ENCODE assay signal across 7 cellular contexts in the genomic region with DNA sequence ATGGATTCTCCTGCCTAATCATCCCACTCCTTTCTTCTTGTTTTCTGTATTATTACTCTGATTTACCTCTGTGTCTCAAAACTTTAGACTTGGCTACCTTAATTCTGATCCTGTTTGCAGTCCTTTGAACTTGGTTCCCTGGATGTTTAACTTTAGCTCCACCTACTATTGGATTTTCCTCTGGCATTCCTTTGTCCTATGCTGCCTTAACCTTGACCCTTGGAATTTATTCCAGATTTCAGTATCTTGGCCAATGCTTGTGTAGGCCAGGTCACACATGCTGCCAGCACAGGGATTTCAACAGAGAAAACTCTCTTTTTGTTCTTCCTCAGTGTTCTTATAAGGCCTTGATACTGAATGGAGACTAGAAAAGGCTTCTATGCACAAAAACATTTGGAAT.
"Had no signal": no experiment of that assay in that cellular context is flagged by ENCODE, and none has a peak within 500 bp of the region (broad histone marks: within the 10 kb centered on the region; RNA-seq: fewer than 3 reads in every experiment).

No MANE protein-coding gene starts in this region.

- FAIRE-seq: HTR-8/SVneo had no signal

- H3K4me3 ChIP-seq: GM23248 had no signal

- H2AFZ ChIP-seq: GM23248 had no signal

- H3K9me3 Mint-ChIP-seq: IgD-negative memory B cell had no signal

- H3K27ac Mint-ChIP-seq: IgD-negative memory B cell had no signal

- H3K9ac ChIP-seq: GM23248 had no signal

- H3K27me3 Mint-ChIP-seq: IgD-negative memory B cell had no signal

- H3K27ac ChIP-seq: GM23248 had no signal

- H3K4me3 Mint-ChIP-seq: IgD-negative memory B cell had no signal

- DNase-seq: GM23248, GOT3, H7, HCEC 1CT, KBM-7 had no signal
